ENCODE assay signal across 10 cellular contexts in the genomic region with DNA sequence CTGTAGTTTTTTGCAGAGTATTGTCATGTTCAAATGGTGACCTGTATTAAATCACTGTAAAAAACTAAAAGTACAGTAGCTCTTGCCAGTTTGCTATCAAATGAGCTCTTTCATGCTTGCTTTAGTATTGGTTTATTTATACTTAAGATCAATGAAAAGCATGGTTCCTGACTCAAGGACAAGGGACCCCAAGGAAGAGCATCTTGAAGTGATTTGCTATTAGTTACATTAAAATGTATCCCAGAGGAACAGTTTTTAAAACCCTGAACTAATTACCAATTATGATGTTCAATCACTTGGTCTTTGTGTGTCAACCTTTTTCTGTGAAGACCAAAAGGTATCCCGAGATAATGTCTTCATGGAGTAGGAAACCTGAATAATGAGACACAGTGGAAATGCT. TPM values are rescaled to one million over a fixed set of nuclear protein-coding genes. Genes with fewer than 3 reads are reported as not detected.
"Had no signal": no experiment of that assay in that cellular context is flagged by ENCODE, and none has a peak within 500 bp of the region (broad histone marks: within the 10 kb centered on the region; RNA-seq: fewer than 3 reads in every experiment).

A gene with protein sequence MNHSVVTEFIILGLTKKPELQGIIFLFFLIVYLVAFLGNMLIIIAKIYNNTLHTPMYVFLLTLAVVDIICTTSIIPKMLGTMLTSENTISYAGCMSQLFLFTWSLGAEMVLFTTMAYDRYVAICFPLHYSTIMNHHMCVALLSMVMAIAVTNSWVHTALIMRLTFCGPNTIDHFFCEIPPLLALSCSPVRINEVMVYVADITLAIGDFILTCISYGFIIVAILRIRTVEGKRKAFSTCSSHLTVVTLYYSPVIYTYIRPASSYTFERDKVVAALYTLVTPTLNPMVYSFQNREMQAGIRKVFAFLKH (minus strand): TSS at position 101 of the 400 bp plus-strand sequence. CDS start 6,698 bp downstream, outside the sequence.

- DNase-seq: GM23248, GOT3, H7, H9, HCEC 1CT, HFFc6 had no signal

- H3K4me1 ChIP-seq: HAP-1 had no signal

- H3K27ac ChIP-seq: GM23248 had no signal

- H3K4me3 ChIP-seq: GM23248, GM23338, HAP-1 had no signal

- H3K4me2 ChIP-seq: GM23338 had no signal

- H2AFZ ChIP-seq: GM23248, GM23338 had no signal

- H3K9me3 ChIP-seq: HAP-1 had no signal

- H3K36me3 ChIP-seq: HAP-1 had no signal

- H3K9ac ChIP-seq: GM23248 had no signal

RNA-seq across cellular contexts. Expression of the gene that starts here (rescaled TPM):
- total RNA-seq: GM23248, GM23338, H1, H4, H7, H9, HFFc6 had no signal
